ENCODE assay signal across 21 cellular contexts in genomic region chr5:22669345-22669744, GRCh38.
"Had no signal": no experiment of that assay in that cellular context is flagged by ENCODE, and none has a peak within 500 bp of the region (broad histone marks: within the 10 kb centered on the region; RNA-seq: fewer than 3 reads in every experiment).

No MANE protein-coding gene starts in this region.

- FAIRE-seq: bronchial epithelial cell, frontal cortex, islet of Langerhans had no signal

- ATAC-seq: activated naive CD4-positive, alpha-beta T cell treated with anti-CD3 and anti-CD28 coated beads, Interleukin-2, amount 50 U/mL, for 72 hours; activated T-cell treated with anti-CD3 and anti-CD28 coated beads, Interleukin-2, amount 50 U/mL, for 72 hours; left lung; lower lobe of right lung; naive thymus-derived CD8-positive, alpha-beta T cell; right cardiac atrium; stimulated activated naive B cell treated with anti-CD40 and anti-IgM and Interleukin-4, amounts not matched to agents 10 μg/mL and 1 μg/mL and 100 μg/mL, for 72 hours had no signal

- H3K9me3 ChIP-seq: esophagus muscularis mucosa, left lung, lower lobe of right lung, tibial nerve had no signal

- DNase-seq: activated B cell treated with CpG ODN at 0.5 μM for 24 hours; activated naive CD4-positive, alpha-beta T cell; activated T-cell treated with anti-CD3 and anti-CD28 coated beads for 4 hours; activated T-cell treated with anti-CD3 and anti-CD28 coated beads, Interleukin-2, amount 50 U/mL, for 72 hours; anterior cingulate cortex; left lung; lower lobe of right lung; mesenchymal stem cell; naive thymus-derived CD8-positive, alpha-beta T cell; posterior cingulate gyrus; right cardiac atrium; stimulated activated CD4-positive, alpha-beta T cell treated with anti-CD3 and anti-CD28 coated beads, Interleukin-15, amount 100 ng/mL, for 24 hours; stimulated activated CD4-positive, alpha-beta T cell treated with anti-CD3 and anti-CD28 coated beads, Interleukin-2, amount 100 ng/mL, for 24 hours; stimulated activated naive B cell treated with anti-CD40 and anti-IgM and Interleukin-4, amounts not matched to agents 10 μg/mL and 1 μg/mL and 100 μg/mL, for 72 hours; T1000 had no signal

- H3K4me1 ChIP-seq: esophagus muscularis mucosa, left lung, lower lobe of right lung, tibial nerve had no signal

- H3K36me3 ChIP-seq: esophagus muscularis mucosa, left lung, lower lobe of right lung, tibial nerve had no signal

- H3K27ac ChIP-seq: esophagus muscularis mucosa, left lung, lower lobe of right lung, tibial nerve had no signal

- H3K27me3 ChIP-seq: esophagus muscularis mucosa, left lung, tibial nerve had no signal

- H3K4me3 ChIP-seq: esophagus muscularis mucosa, left lung, lower lobe of right lung, tibial nerve had no signal
